6 cellular contexts compared by ENCODE assay signal in genomic region chr7:37656-38055, GRCh38.
DNase-seq lines count a peak whose midpoint lies in the region; ATAC-seq and TF ChIP-seq lines count a peak whose summit lies in the region.
"Not testable (repeated sequence)": the region's sequence is repeated elsewhere in the genome, so short reads cannot be mapped to it uniquely, and the experiment has no call there.

No MANE protein-coding gene starts in this region.

- intact Hi-C loops in breast epithelium (cut with DNase I; ENCODE audit: low total_unique reads); lower lobe of right lung (cut with DNase I); ovary (cut with DNase I): not testable (repeated sequence)

- H3K27ac ChIP-seq in HL-60 (replicated peaks) (peak overlapping the region; percentile 65), ovary (peak overlapping the region in 1 of 2 donors; percentile 38), upper lobe of left lung (peak overlapping the region; percentile 12 to 67 (median 42))
- not testable (repeated sequence) for H3K27ac ChIP-seq in breast epithelium, right atrium auricular region, lower lobe of right lung

- not testable (repeated sequence) for TF ChIP-seq CTCF in HL-60 (IDR thresholded peaks at IDR 0.05; ENCODE audit: insufficient read depth, low read length); breast epithelium (IDR thresholded peaks at IDR 0.05); right atrium auricular region (IDR thresholded peaks at IDR 0.05); lower lobe of right lung (IDR thresholded peaks at IDR 0.05); ovary (IDR thresholded peaks at IDR 0.05); upper lobe of left lung (IDR thresholded peaks at IDR 0.05)

- not testable (repeated sequence) for H3K9me3 ChIP-seq in breast epithelium, right atrium auricular region, lower lobe of right lung, ovary, upper lobe of left lung

- not testable (repeated sequence) for TF ChIP-seq POLR2A in breast epithelium (IDR thresholded peaks at IDR 0.05); ovary (IDR thresholded peaks at IDR 0.05); upper lobe of left lung (IDR thresholded peaks at IDR 0.05)

- 14 to 43% (median 34%) methylated on average over 10 of the region's 10 CpGs for WGBS in ovary, 3 donors
- 75 to 99% methylated on average over 8 to 9 of the region's 10 CpGs for WGBS in upper lobe of left lung, 2 donors

- H3K36me3 ChIP-seq in breast epithelium, right atrium auricular region, lower lobe of right lung, ovary, upper lobe of left lung: not testable (repeated sequence)

- TF ChIP-seq EP300 in ovary (IDR thresholded peaks at IDR 0.05); upper lobe of left lung (IDR thresholded peaks at IDR 0.05): not testable (repeated sequence)

- H3K4me1 ChIP-seq in breast epithelium; right atrium auricular region; ovary (ENCODE audit: insufficient read depth); upper lobe of left lung: not testable (repeated sequence)
- peaks cover 12% of the 10 kb centered on the region for H3K4me1 ChIP-seq in lower lobe of right lung

- peak in 1 of 2 experiments; percentile 0 for DNase-seq in HL-60 (ENCODE audit: low read depth in 1 of 2, low spot score in 1 of 2)
- peak; percentile 15 to 19 for DNase-seq in breast epithelium (ENCODE audit: low spot score in 2 of 2)
- DNase-seq in right atrium auricular region (ENCODE audit: low spot score) = peak; percentile 52
- peak; percentile 8 for DNase-seq in lower lobe of right lung
- peak in 4 of 5 donors; percentile 9 to 36 (median 16) for DNase-seq in ovary
- DNase-seq in upper lobe of left lung = peak in 1 of 2 donors; percentile 43

- not testable (repeated sequence) for H3K4me3 ChIP-seq in HL-60 (replicated peaks; ENCODE audit: insufficient read depth, low read length); breast epithelium; right atrium auricular region; lower lobe of right lung; ovary; upper lobe of left lung

- not testable (repeated sequence) for H3K27me3 ChIP-seq in HL-60 (ENCODE audit: insufficient read depth, poor library complexity, severe bottlenecking); breast epithelium; right atrium auricular region; lower lobe of right lung (ENCODE audit: low read depth); ovary; upper lobe of left lung

- ATAC-seq in lower lobe of right lung; upper lobe of left lung (ENCODE audit: low FRiP score in 2 of 2): not testable (repeated sequence)
